Comparison of ENCODE assay signal across 8 cellular contexts in genomic region chr11:118998822-118999221, GRCh38.
DNase-seq lines count a peak whose midpoint lies in the region; ATAC-seq and TF ChIP-seq lines count a peak whose summit lies in the region.

No MANE protein-coding gene starts in this region.

- H3K9me2 ChIP-seq in Loucy (replicated peaks; ENCODE audit: low read depth, low read length): no peaks in the 10 kb centered on the region

- no peaks in the 10 kb centered on the region for H3K9me3 ChIP-seq in Loucy (ENCODE audit: insufficient read depth, low read depth, low read length)
- H3K9me3 ChIP-seq in muscle layer of colon (ENCODE audit: low read length): no peaks in the 10 kb centered on the region

- H3K27ac ChIP-seq in coronary artery (peak overlapping the region; percentile 82 to 97), muscle layer of colon (ENCODE audit: low read depth, low read length) (no peak overlapping the region)

- H3K27me3 ChIP-seq in Loucy (ENCODE audit: insufficient read depth, low read length, poor library complexity, severe bottlenecking) (no peaks in the 10 kb centered on the region), muscle layer of colon (ENCODE audit: control insufficient read depth in 1 of 2, insufficient read depth in 2 of 2, low read length in 2 of 2) (no peaks in the 10 kb centered on the region)

- H3F3A ChIP-seq in Loucy (ENCODE audit: low read depth): no peaks in the 10 kb centered on the region

- peaks cover 57% of the 10 kb centered on the region for H3K79me2 ChIP-seq in Loucy (ENCODE audit: insufficient read depth, low read length)

- H3K9ac ChIP-seq in Loucy (ENCODE audit: low read depth, low read length, poor library complexity, severe bottlenecking): peak overlapping the region; percentile 95
- H3K9ac ChIP-seq in muscle layer of colon (ENCODE audit: low read length): peak overlapping the region; percentile 71

- ATAC-seq in HG03469 (IDR thresholded peaks at IDR 0.05; ENCODE audit: unreplicated experiment): no peak

- H2AFZ ChIP-seq in Loucy (ENCODE audit: low read length): no peak overlapping the region

- H3K4me1 ChIP-seq in Loucy (ENCODE audit: insufficient read depth, low read length, poor library complexity, severe bottlenecking) (peaks cover 28% of the 10 kb centered on the region), muscle layer of colon (ENCODE audit: insufficient read depth, low read length) (peaks cover 18% of the 10 kb centered on the region)

- TF ChIP-seq CTCF in Loucy (conservative IDR thresholded peaks at IDR 0.05; ENCODE audit: low read length) (no peak), coronary artery (IDR thresholded peaks at IDR 0.05) (no peak)

- H3K36me3 ChIP-seq in Loucy (ENCODE audit: insufficient read depth, low read length) (peaks cover 3% of the 10 kb centered on the region; the same call in 1 of the 2 replicates), muscle layer of colon (ENCODE audit: insufficient read depth, low read length) (peaks cover 17% of the 10 kb centered on the region)

- H3K4me2 ChIP-seq in Loucy (ENCODE audit: low read depth, low read length, poor library complexity, severe bottlenecking): peak overlapping the region; percentile 86

- H4K20me1 ChIP-seq in Loucy (ENCODE audit: insufficient read depth, low read length, poor library complexity, severe bottlenecking): peaks cover 10% of the 10 kb centered on the region

- H3K4me3 ChIP-seq in Loucy (ENCODE audit: low read length, poor library complexity, severe bottlenecking) (peak overlapping the region; percentile 86), coronary artery (peak overlapping the region; percentile 99), muscle layer of colon (ENCODE audit: low read depth in 1 of 2, low read length in 2 of 2) (peak overlapping the region; percentile 75 to 99)

- DNase-seq in COLO829 (ENCODE audit: low spot score) (peak; percentile 56), coronary artery (ENCODE audit: low spot score) (no peak), NCI-H1436 treated with DMSO at 0.1 percent for 48 hours (lab: John Stamatoyannopoulos, UW) (no peak), NCI-H526 treated with DMSO at 0.1 percent for 48 hours (lab: John Stamatoyannopoulos, UW) (no peak), amniotic stem cell (lab: John Stamatoyannopoulos, UW) (no peak)
